17 cellular contexts compared by ENCODE assay signal in genomic region chr5:7330141-7330712, GRCh38.
"Had no signal": no experiment of that assay in that cellular context is flagged by ENCODE, and none has a peak within 500 bp of the region (broad histone marks: within the 10 kb centered on the region; RNA-seq: fewer than 3 reads in every experiment).

No MANE protein-coding gene starts in this region.

- H3K36me3 ChIP-seq: colonic mucosa, sigmoid colon, suprapubic skin, thyroid gland, upper lobe of right lung, vagina had no signal

- H3K4me3 Mint-ChIP-seq: naive thymus-derived CD4-positive, alpha-beta T cell; stimulated activated effector memory CD8-positive, alpha-beta T cell treated with anti-CD3 and anti-CD28 coated beads, Interleukin-12 subunit alpha, Interleukin-12 subunit beta, amount 100 ng/mL, for 72 hours had no signal

- ATAC-seq: naive thymus-derived CD4-positive, alpha-beta T cell; stimulated activated effector memory CD8-positive, alpha-beta T cell treated with anti-CD3 and anti-CD28 coated beads, Interleukin-12 subunit alpha, Interleukin-12 subunit beta, amount 100 ng/mL, for 72 hours; stimulated activated naive CD8-positive, alpha-beta T cell treated with anti-CD3 and anti-CD28 coated beads, Interleukin-15, Interleukin-2, amounts not matched to agents 100 U/mL and 50 U/mL, for 24 hours; upper lobe of right lung had no signal

- H3K4me2 ChIP-seq: hepatocyte had no signal

- H3K36me3 Mint-ChIP-seq: naive thymus-derived CD4-positive, alpha-beta T cell; stimulated activated effector memory CD8-positive, alpha-beta T cell treated with anti-CD3 and anti-CD28 coated beads, Interleukin-12 subunit alpha, Interleukin-12 subunit beta, amount 100 ng/mL, for 72 hours had no signal

- H3K27me3 ChIP-seq: colonic mucosa, foreskin keratinocyte, hepatocyte, sigmoid colon, suprapubic skin, thyroid gland, upper lobe of right lung, vagina had no signal

- H3K4me1 Mint-ChIP-seq: naive thymus-derived CD4-positive, alpha-beta T cell; stimulated activated effector memory CD8-positive, alpha-beta T cell treated with anti-CD3 and anti-CD28 coated beads, Interleukin-12 subunit alpha, Interleukin-12 subunit beta, amount 100 ng/mL, for 72 hours had no signal

- H3K9me3 ChIP-seq: colonic mucosa, sigmoid colon, suprapubic skin, thyroid gland, upper lobe of right lung, vagina had no signal

- H2AFZ ChIP-seq: hepatocyte had no signal

- DNase-seq: colonic mucosa; dermis blood vessel endothelial cell; kidney glomerular epithelial cell; mesendoderm; naive thymus-derived CD4-positive, alpha-beta T cell; nephron progenitor cell; sigmoid colon; stimulated activated CD4-positive, alpha-beta T cell treated with anti-CD3 and anti-CD28 coated beads, Interleukin-4, amount 100 ng/mL, for 1 hour; stimulated activated CD8-positive, alpha-beta memory T cell treated with anti-CD3 and anti-CD28 coated beads, Interleukin-4, amount 100 ng/mL, for 48 hours; stimulated activated naive CD8-positive, alpha-beta T cell treated with anti-CD3 and anti-CD28 coated beads, Interleukin-15, Interleukin-2, amounts not matched to agents 100 U/mL and 50 U/mL, for 24 hours; thyroid gland; upper lobe of right lung had no signal

- H3K4me3 ChIP-seq: colonic mucosa, hepatocyte, sigmoid colon, suprapubic skin, thyroid gland, upper lobe of right lung, vagina had no signal

- H3K79me2 ChIP-seq: hepatocyte had no signal

- H3K27ac Mint-ChIP-seq: naive thymus-derived CD4-positive, alpha-beta T cell; nephron progenitor cell; stimulated activated effector memory CD8-positive, alpha-beta T cell treated with anti-CD3 and anti-CD28 coated beads, Interleukin-12 subunit alpha, Interleukin-12 subunit beta, amount 100 ng/mL, for 72 hours had no signal

- H3K27ac ChIP-seq: colonic mucosa, foreskin keratinocyte, hepatocyte, sigmoid colon, suprapubic skin, thyroid gland, upper lobe of right lung, vagina had no signal

- H3K4me1 ChIP-seq: colonic mucosa, foreskin keratinocyte, sigmoid colon, suprapubic skin, thyroid gland, upper lobe of right lung, vagina had no signal
